Comparison of ENCODE assay signal across 36 cellular contexts in the genomic region with DNA sequence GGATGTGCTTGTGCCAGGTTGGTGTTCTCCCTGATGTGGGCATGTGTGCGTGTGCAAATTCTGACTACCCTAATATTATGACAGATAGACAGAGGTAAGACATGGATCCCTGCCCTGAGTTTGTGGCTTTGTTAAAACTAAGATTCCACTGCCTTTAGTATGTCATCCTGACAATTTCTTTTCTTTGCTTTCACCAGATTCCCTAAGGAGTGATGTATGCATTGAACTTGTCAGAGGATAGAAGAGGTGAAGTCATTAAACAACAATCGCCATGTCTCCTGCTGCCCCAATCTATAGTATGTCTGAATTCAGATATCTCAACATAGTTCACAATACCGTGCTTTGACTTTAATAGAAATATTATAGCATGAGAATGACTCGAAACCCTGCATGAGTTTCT.
"Had no signal": no experiment of that assay in that cellular context is flagged by ENCODE, and none has a peak within 500 bp of the region (broad histone marks: within the 10 kb centered on the region; RNA-seq: fewer than 3 reads in every experiment).

No MANE protein-coding gene starts in this region.

- H3K4me1 ChIP-seq: ascending aorta, body of pancreas, breast epithelium had no signal

- H3K27me3 ChIP-seq: ascending aorta, body of pancreas, brain microvascular endothelial cell, breast epithelium had no signal

- H3K36me3 Mint-ChIP-seq: activated CD4-positive, alpha-beta memory T cell treated with anti-CD3 and anti-CD28 coated beads for 36 hours; activated CD8-positive, alpha-beta memory T cell treated with anti-CD3 and anti-CD28 coated beads, Interleukin-2, amount 10 ng/mL, durations not matched to agents 7 days and 5 days; activated naive CD4-positive, alpha-beta T cell treated with anti-CD3 and anti-CD28 coated beads, Interleukin-2, amount 10 ng/mL, durations not matched to agents 7 days and 5 days; activated naive CD4-positive, alpha-beta T cell treated with anti-CD3 and anti-CD28 coated beads, Interleukin-2, amount 50 U/mL, for 24 hours; activated naive CD8-positive, alpha-beta T cell; activated naive CD8-positive, alpha-beta T cell treated with anti-CD3 and anti-CD28 coated beads, Interleukin-2, amount 10 ng/mL, durations not matched to agents 7 days and 5 days had no signal

- H3K4me3 Mint-ChIP-seq: activated B cell treated with CpG ODN at 0.5 μM for 24 hours; activated CD4-positive, alpha-beta memory T cell treated with anti-CD3 and anti-CD28 coated beads for 36 hours; activated CD4-positive, alpha-beta T cell treated with anti-CD3 and anti-CD28 coated beads, Interleukin-2, amount 10 ng/mL, durations not matched to agents 24 days and 14 days; activated CD8-positive, alpha-beta memory T cell treated with anti-CD3 and anti-CD28 coated beads, Interleukin-2, amount 10 ng/mL, durations not matched to agents 7 days and 5 days; activated CD8-positive, alpha-beta T cell treated with anti-CD3 and anti-CD28 coated beads, Interleukin-2, amount 10 ng/mL, durations not matched to agents 7 days and 5 days; activated naive CD4-positive, alpha-beta T cell treated with anti-CD3 and anti-CD28 coated beads, Interleukin-2, amount 10 ng/mL, durations not matched to agents 7 days and 5 days; activated naive CD4-positive, alpha-beta T cell treated with anti-CD3 and anti-CD28 coated beads, Interleukin-2, amount 50 U/mL, for 24 hours; activated naive CD8-positive, alpha-beta T cell; activated naive CD8-positive, alpha-beta T cell treated with anti-CD3 and anti-CD28 coated beads, Interleukin-2, amount 10 ng/mL, durations not matched to agents 7 days and 5 days; activated naive CD8-positive, alpha-beta T cell treated with anti-CD3 and anti-CD28 coated beads, Interleukin-2, amount 50 U/mL, for 24 hours; activated T-cell treated with anti-CD3 and anti-CD28 coated beads, Interleukin-2, amount 50 U/mL, for 24 hours; T-helper 1 cell treated with Interleukin-12 subunit alpha and Interleukin-12 subunit beta and Interleukin-4 antibody, amounts not matched to agents 30 μg/mL and 1 μg/mL, for 36 hours; T-helper 2 cell treated with Interferon-gamma antibody and Interleukin-4, amounts not matched to agents 5 μg/mL and 100 μg/mL, for 36 hours had no signal

- H3K27ac Mint-ChIP-seq: activated B cell treated with CpG ODN at 0.5 μM for 24 hours; activated CD4-positive, alpha-beta memory T cell treated with anti-CD3 and anti-CD28 coated beads for 36 hours; activated CD4-positive, alpha-beta T cell treated with anti-CD3 and anti-CD28 coated beads, Interleukin-2, amount 10 ng/mL, durations not matched to agents 24 days and 14 days; activated CD8-positive, alpha-beta memory T cell treated with anti-CD3 and anti-CD28 coated beads, Interleukin-2, amount 10 ng/mL, durations not matched to agents 7 days and 5 days; activated CD8-positive, alpha-beta T cell treated with anti-CD3 and anti-CD28 coated beads, Interleukin-2, amount 10 ng/mL, durations not matched to agents 7 days and 5 days; activated naive CD4-positive, alpha-beta T cell treated with anti-CD3 and anti-CD28 coated beads, Interleukin-2, amount 10 ng/mL, durations not matched to agents 7 days and 5 days; activated naive CD4-positive, alpha-beta T cell treated with anti-CD3 and anti-CD28 coated beads, Interleukin-2, amount 50 U/mL, for 24 hours; activated naive CD8-positive, alpha-beta T cell; activated naive CD8-positive, alpha-beta T cell treated with anti-CD3 and anti-CD28 coated beads, Interleukin-2, amount 10 ng/mL, durations not matched to agents 7 days and 5 days; activated naive CD8-positive, alpha-beta T cell treated with anti-CD3 and anti-CD28 coated beads, Interleukin-2, amount 50 U/mL, for 24 hours; activated T-cell treated with anti-CD3 and anti-CD28 coated beads, Interleukin-2, amount 50 U/mL, for 24 hours; activated T-helper 2 cell treated with anti-CD3 and anti-CD28 coated beads, Interferon-gamma antibody, Interleukin-2, Interleukin-4, amounts not matched to agents 10 μg/mL and 5 μg/mL and 100 μg/mL, durations not matched to agents 14 hours and 24 hours and 36 hours; T-helper 1 cell treated with Interleukin-12 subunit alpha and Interleukin-12 subunit beta and Interleukin-4 antibody, amounts not matched to agents 30 μg/mL and 1 μg/mL, for 36 hours; T-helper 2 cell treated with Interferon-gamma antibody and Interleukin-4, amounts not matched to agents 5 μg/mL and 100 μg/mL, for 36 hours had no signal

- H3K27ac ChIP-seq: ascending aorta, body of pancreas, brain microvascular endothelial cell, breast epithelium, VCaP had no signal

- ATAC-seq: activated CD8-positive, alpha-beta memory T cell treated with anti-CD3 and anti-CD28 coated beads, Interleukin-2, amount 10 ng/mL, durations not matched to agents 7 days and 5 days; activated CD8-positive, alpha-beta T cell treated with anti-CD3 and anti-CD28 coated beads, Interleukin-2, amount 10 ng/mL, durations not matched to agents 7 days and 5 days; activated naive CD8-positive, alpha-beta T cell treated with anti-CD3 and anti-CD28 coated beads, Interleukin-2, amount 50 U/mL, for 24 hours; body of pancreas had no signal

- FAIRE-seq: TTC549 had no signal

- H3K9me3 ChIP-seq: ascending aorta, body of pancreas, breast epithelium had no signal

- H3K27me3 Mint-ChIP-seq: activated B cell treated with CpG ODN at 0.5 μM for 24 hours; activated CD4-positive, alpha-beta T cell treated with anti-CD3 and anti-CD28 coated beads, Interleukin-2, amount 10 ng/mL, durations not matched to agents 24 days and 14 days; activated CD8-positive, alpha-beta memory T cell treated with anti-CD3 and anti-CD28 coated beads, Interleukin-2, amount 10 ng/mL, durations not matched to agents 7 days and 5 days; activated naive CD4-positive, alpha-beta T cell treated with anti-CD3 and anti-CD28 coated beads, Interleukin-2, amount 10 ng/mL, durations not matched to agents 7 days and 5 days; activated naive CD4-positive, alpha-beta T cell treated with anti-CD3 and anti-CD28 coated beads, Interleukin-2, amount 50 U/mL, for 24 hours; activated naive CD8-positive, alpha-beta T cell; activated naive CD8-positive, alpha-beta T cell treated with anti-CD3 and anti-CD28 coated beads, Interleukin-2, amount 10 ng/mL, durations not matched to agents 7 days and 5 days; activated naive CD8-positive, alpha-beta T cell treated with anti-CD3 and anti-CD28 coated beads, Interleukin-2, amount 50 U/mL, for 24 hours; activated T-cell treated with anti-CD3 and anti-CD28 coated beads, Interleukin-2, amount 50 U/mL, for 24 hours had no signal

- H3K36me3 ChIP-seq: ascending aorta, brain microvascular endothelial cell, breast epithelium had no signal

- H3K4me3 ChIP-seq: ascending aorta, body of pancreas, breast epithelium had no signal

- H3K9me3 Mint-ChIP-seq: activated CD4-positive, alpha-beta T cell treated with anti-CD3 and anti-CD28 coated beads, Interleukin-2, amount 10 ng/mL, durations not matched to agents 24 days and 14 days; activated naive CD4-positive, alpha-beta T cell treated with anti-CD3 and anti-CD28 coated beads, Interleukin-2, amount 10 ng/mL, durations not matched to agents 7 days and 5 days; activated naive CD4-positive, alpha-beta T cell treated with anti-CD3 and anti-CD28 coated beads, Interleukin-2, amount 50 U/mL, for 24 hours; activated T-cell treated with anti-CD3 and anti-CD28 coated beads, Interleukin-2, amount 50 U/mL, for 24 hours; activated T-helper 2 cell treated with anti-CD3 and anti-CD28 coated beads, Interferon-gamma antibody, Interleukin-2, Interleukin-4, amounts not matched to agents 10 μg/mL and 5 μg/mL and 100 μg/mL, durations not matched to agents 14 hours and 24 hours and 36 hours; T-helper 1 cell treated with Interleukin-12 subunit alpha and Interleukin-12 subunit beta and Interleukin-4 antibody, amounts not matched to agents 30 μg/mL and 1 μg/mL, for 36 hours; T-helper 2 cell treated with Interferon-gamma antibody and Interleukin-4, amounts not matched to agents 5 μg/mL and 100 μg/mL, for 36 hours had no signal

- DNase-seq: activated B cell treated with CpG ODN at 0.5 μM for 24 hours; activated CD4-positive, alpha-beta memory T cell treated with anti-CD3 and anti-CD28 coated beads for 36 hours; activated CD4-positive, alpha-beta T cell treated with anti-CD3 and anti-CD28 coated beads for 4 hours; activated CD4-positive, alpha-beta T cell treated with anti-CD3 and anti-CD28 coated beads, Interleukin-2, amount 10 ng/mL, durations not matched to agents 24 days and 14 days; activated CD4-positive, alpha-beta T cell treated with anti-CD3 and anti-CD28 coated beads, Interleukin-2, amount 50 U/mL, for 1 hour; activated CD4-positive, alpha-beta T cell treated with anti-CD3 and anti-CD28 coated beads, Interleukin-2, amount 50 U/mL, for 4 hours; activated CD4-positive, CD25-positive, alpha-beta regulatory T cell treated with anti-CD3 and anti-CD28 coated beads, Interleukin-2, amount 50 U/mL, for 72 hours; activated CD8-positive, alpha-beta memory T cell treated with anti-CD3 and anti-CD28 coated beads for 24 hours; activated CD8-positive, alpha-beta memory T cell treated with anti-CD3 and anti-CD28 coated beads, Interleukin-2, amount 10 ng/mL, durations not matched to agents 7 days and 5 days; activated CD8-positive, alpha-beta memory T cell treated with anti-CD3 and anti-CD28 coated beads, Interleukin-2, amount 50 U/mL, for 48 hours; activated CD8-positive, alpha-beta T cell treated with anti-CD3 and anti-CD28 coated beads, Interleukin-2, amount 10 ng/mL, durations not matched to agents 7 days and 5 days; activated effector memory CD4-positive, alpha-beta T cell treated with Interleukin-2 at 50 U/mL for 16 hours; activated gamma-delta T cell; activated naive CD4-positive, alpha-beta T cell treated with anti-CD3 and anti-CD28 coated beads, Interleukin-2, amount 10 ng/mL, durations not matched to agents 7 days and 5 days; activated naive CD4-positive, alpha-beta T cell treated with Interleukin-2 at 50 U/mL for 16 hours; activated naive CD8-positive, alpha-beta T cell treated with anti-CD3 and anti-CD28 coated beads, Interleukin-2, amount 10 ng/mL, durations not matched to agents 7 days and 5 days; activated naive CD8-positive, alpha-beta T cell treated with anti-CD3 and anti-CD28 coated beads, Interleukin-2, amount 50 U/mL, for 24 hours; activated T-cell treated with anti-CD3 and anti-CD28 coated beads, Interleukin-2, amount 50 U/mL, for 24 hours; activated T-cell treated with anti-CD3 and anti-CD28 coated beads, Interleukin-2, amount 50 U/mL, for 48 hours; amygdala; anterior cingulate cortex; body of pancreas; brain microvascular endothelial cell; central memory CD4-positive, alpha-beta T cell; T-helper 1 cell; T-helper 2 cell; T-helper 9 cell had no signal

- H3K4me1 Mint-ChIP-seq: activated B cell treated with CpG ODN at 0.5 μM for 24 hours; activated CD4-positive, alpha-beta T cell treated with anti-CD3 and anti-CD28 coated beads, Interleukin-2, amount 10 ng/mL, durations not matched to agents 24 days and 14 days; activated CD8-positive, alpha-beta memory T cell treated with anti-CD3 and anti-CD28 coated beads, Interleukin-2, amount 10 ng/mL, durations not matched to agents 7 days and 5 days; activated naive CD4-positive, alpha-beta T cell treated with anti-CD3 and anti-CD28 coated beads, Interleukin-2, amount 10 ng/mL, durations not matched to agents 7 days and 5 days; activated naive CD4-positive, alpha-beta T cell treated with anti-CD3 and anti-CD28 coated beads, Interleukin-2, amount 50 U/mL, for 24 hours; activated naive CD8-positive, alpha-beta T cell treated with anti-CD3 and anti-CD28 coated beads, Interleukin-2, amount 10 ng/mL, durations not matched to agents 7 days and 5 days; activated naive CD8-positive, alpha-beta T cell treated with anti-CD3 and anti-CD28 coated beads, Interleukin-2, amount 50 U/mL, for 24 hours had no signal
